In the genomic region with DNA sequence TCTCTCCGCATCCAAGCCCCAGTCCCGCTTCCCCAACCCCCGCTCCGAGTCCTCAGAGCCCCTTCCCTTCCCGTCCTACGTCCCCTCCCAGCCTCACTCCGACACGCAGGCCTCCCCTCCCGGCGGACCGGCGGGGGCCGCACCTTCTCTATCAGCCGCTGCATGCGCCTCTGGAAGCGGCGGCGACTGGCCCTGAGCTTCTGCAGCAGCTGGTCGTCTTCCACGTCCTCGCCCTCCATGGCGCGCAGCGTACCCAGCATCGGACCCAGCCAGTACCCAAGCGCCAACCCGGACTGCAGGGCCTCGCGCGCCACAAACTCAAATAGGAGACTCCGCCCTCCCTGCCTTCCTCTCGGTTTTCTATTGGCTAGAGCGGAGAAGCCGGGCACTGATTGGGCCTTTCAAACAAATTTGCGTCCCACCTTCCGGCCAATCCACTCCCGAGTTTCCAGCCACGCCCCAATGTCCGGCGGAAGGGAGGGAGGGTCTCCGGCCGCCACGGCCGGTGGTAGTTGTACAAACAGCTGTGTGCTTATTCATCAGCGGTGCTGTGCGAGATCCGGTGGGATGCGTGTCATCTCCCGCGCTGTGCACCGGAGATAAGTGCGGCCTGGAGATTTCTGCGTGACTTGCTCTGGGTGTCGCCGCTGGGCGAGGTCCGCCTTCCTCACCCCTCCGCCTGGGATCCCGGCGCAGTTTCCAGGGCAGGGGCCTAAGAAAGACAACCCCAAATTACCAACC, we compare ENCODE assay signal across 8 cellular contexts. TPM values are rescaled to one million over a fixed set of nuclear protein-coding genes. Genes with fewer than 3 reads are reported as not detected.
DNase-seq lines count a peak whose midpoint lies in the region; ATAC-seq and TF ChIP-seq lines count a peak whose summit lies in the region.

Gene HJURP, minus strand, starts transcription at position 295 of the 741 bp plus-strand sequence. Its CDS starts 35 bp downstream, at position 260.

- H3K36me3 ChIP-seq in right lobe of liver = no peaks in the 10 kb centered on the region

- H3K27me3 ChIP-seq in right lobe of liver = no peaks in the 10 kb centered on the region

- H3K4me1 ChIP-seq in right lobe of liver = peaks cover 0 to 4% (median 2%) of the 10 kb centered on the region in 4 donors

- DNase-seq in CD1c-positive myeloid dendritic cell (ENCODE audit: extremely low spot score) = peak; percentile 96
- peak; percentile 97 for DNase-seq in NCI-H748 treated with DMSO at 0.1 percent for 48 hours (lab: John Stamatoyannopoulos, UW)
- DNase-seq in activated CD4-positive, alpha-beta T cell treated with anti-CD3 and anti-CD28 coated beads, Interleukin-2, amount 50 U/mL, for 1 hour = peak; percentile 83
- DNase-seq in dermis microvascular lymphatic vessel endothelial cell (ENCODE audit: low read depth in 2 of 2) = peak; percentile 91 to 97
- DNase-seq in right lobe of liver = peak; percentile 93 to 94 (median 94)
- peak; percentile 92 for DNase-seq in stimulated activated CD4-positive, alpha-beta T cell treated with anti-CD3 and anti-CD28 coated beads, Interleukin-4, amount 100 ng/mL, for 24 hours

- no peak for TF ChIP-seq CTCF in right lobe of liver (IDR thresholded peaks at IDR 0.05)

- intact Hi-C loops in right lobe of liver (cut with DNase I) = no loop called here

- no peaks in the 10 kb centered on the region for H3K9me3 ChIP-seq in right lobe of liver

- peak within 1 kb of the TSS in 1 of 3 donors; percentile 20 for H3K27ac ChIP-seq in right lobe of liver

- H3K4me3 ChIP-seq in right lobe of liver = peak within 1 kb of the TSS; percentile 50 to 78 (median 64)

- TF ChIP-seq POLR2A in right lobe of liver (IDR thresholded peaks at IDR 0.05) = peak; percentile 71

- 0% methylated on average over 22 of the region's 60 CpGs for WGBS in right lobe of liver (ENCODE audit: insufficient coverage, low coverage, low lambda C conversion rate, missing lambda C conversion rate)

- peak; percentile 96 for ATAC-seq in GM19397 (IDR thresholded peaks at IDR 0.05; ENCODE audit: unreplicated experiment)
- ATAC-seq in HG03565 (IDR thresholded peaks at IDR 0.05; ENCODE audit: unreplicated experiment) = peak; percentile 96
- peak; percentile 98 to 99 (median 98) for ATAC-seq in right lobe of liver

RNA-seq across cellular contexts. Expression of gene HJURP, which starts in this region (rescaled TPM):
- total RNA-seq in dermis microvascular lymphatic vessel endothelial cell = 3.3 and 9.5 TPM in 2 replicates
- total RNA-seq in right lobe of liver = 1 to 10 TPM in 3 of 6 experiments, under 1 TPM in 3; 0.27 to 2.5 (median 0.89) TPM
